In genomic region chr2:100130595-100131391, GRCh38 we compare ENCODE assay signal across 11 cellular contexts.
"Had no signal": no experiment of that assay in that cellular context is flagged by ENCODE, and none has a peak within 500 bp of the region (broad histone marks: within the 10 kb centered on the region; RNA-seq: fewer than 3 reads in every experiment).

No MANE protein-coding gene starts in this region.

- H3K4me3 ChIP-seq: ovary, stomach, thoracic aorta had no signal

- H3K27ac Mint-ChIP-seq: activated CD4-positive, alpha-beta T cell treated with anti-CD3 and anti-CD28 coated beads, Interleukin-2, amount 10 ng/mL, durations not matched to agents 7 days and 5 days; dendritic cell treated with granulocyte-macrophage colony-stimulating factor and Interleukin-4, amounts not matched to agents 40 ng/mL and 50 ng/mL, for 4 days had no signal

- H3K4me1 Mint-ChIP-seq: activated CD4-positive, alpha-beta T cell treated with anti-CD3 and anti-CD28 coated beads, Interleukin-2, amount 10 ng/mL, durations not matched to agents 7 days and 5 days had no signal

- DNase-seq: activated CD4-positive, alpha-beta T cell treated with anti-CD3 and anti-CD28 coated beads, Interleukin-2, amount 10 ng/mL, durations not matched to agents 7 days and 5 days; activated naive CD4-positive, alpha-beta T cell treated with Interleukin-2 at 50 U/mL for 16 hours; brain microvascular endothelial cell; hippocampal formation; left ventricle myocardium superior; ovary; stimulated activated CD4-positive, alpha-beta T cell treated with anti-CD3 and anti-CD28 coated beads, Interleukin-12 subunit alpha, Interleukin-12 subunit beta, amount 100 ng/mL, for 4 hours; stomach had no signal

- H3K4me3 Mint-ChIP-seq: activated CD4-positive, alpha-beta T cell treated with anti-CD3 and anti-CD28 coated beads, Interleukin-2, amount 10 ng/mL, durations not matched to agents 7 days and 5 days; dendritic cell treated with granulocyte-macrophage colony-stimulating factor and Interleukin-4, amounts not matched to agents 40 ng/mL and 50 ng/mL, for 4 days; neural crest cell had no signal

- H3K27me3 Mint-ChIP-seq: activated CD4-positive, alpha-beta T cell treated with anti-CD3 and anti-CD28 coated beads, Interleukin-2, amount 10 ng/mL, durations not matched to agents 7 days and 5 days; dendritic cell treated with granulocyte-macrophage colony-stimulating factor and Interleukin-4, amounts not matched to agents 40 ng/mL and 50 ng/mL, for 4 days had no signal

- H3K9me3 Mint-ChIP-seq: activated CD4-positive, alpha-beta T cell treated with anti-CD3 and anti-CD28 coated beads, Interleukin-2, amount 10 ng/mL, durations not matched to agents 7 days and 5 days; dendritic cell treated with granulocyte-macrophage colony-stimulating factor and Interleukin-4, amounts not matched to agents 40 ng/mL and 50 ng/mL, for 4 days; neural crest cell had no signal

- H3K27me3 ChIP-seq: brain microvascular endothelial cell, ovary, stomach had no signal

- H3K9me3 ChIP-seq: ovary, stomach, thoracic aorta had no signal

- H3K27ac ChIP-seq: brain microvascular endothelial cell, ovary, stomach, thoracic aorta had no signal

- ATAC-seq: left ventricle myocardium superior had no signal

- H3K4me1 ChIP-seq: stomach had no signal

- H3K36me3 ChIP-seq: brain microvascular endothelial cell, ovary, stomach, thoracic aorta had no signal
